In the genomic region with DNA sequence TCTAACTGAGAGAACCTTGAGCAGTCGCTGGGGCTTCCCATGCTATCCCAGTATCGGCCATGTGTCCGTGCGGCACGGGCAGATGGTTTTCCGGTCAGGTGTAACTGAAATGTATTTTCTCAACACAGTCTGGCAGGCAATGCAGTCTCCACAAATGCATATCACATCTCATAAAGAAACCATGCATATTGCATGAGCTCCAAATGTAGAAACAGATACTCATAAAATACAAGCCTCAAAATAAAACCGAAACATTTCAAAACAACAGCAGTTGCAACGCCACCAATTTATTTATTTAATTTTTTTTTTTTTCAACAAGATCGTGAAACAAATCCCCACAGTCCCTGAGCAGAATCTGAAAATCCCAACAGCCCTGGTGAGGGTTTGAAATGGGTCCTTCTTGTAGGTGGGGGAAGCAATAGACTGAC, we compare ENCODE assay signal across 1 cellular context.
TF ChIP-seq lines count a peak whose summit lies in the region.

No MANE protein-coding gene starts in this region.

TF ChIP-seq in GM12878, 131 proteins besides CTCF, POLR2A, EP300 and RAD21 (continued from another document and continues in another):
- TF ChIP-seq CBX5 (IDR thresholded peaks at IDR 0.05; ENCODE audit: low read depth) (0 out of 2 replicates have a peak, but pooled peaks have one; percentile 38), NBN (IDR thresholded peaks at IDR 0.05) (0 out of 2 replicates have a peak, but pooled peaks have one; percentile 20), SUZ12 (IDR thresholded peaks at IDR 0.05; ENCODE audit: unreplicated experiment) (no peak), PAX5 (IDR thresholded peaks at IDR 0.05; ENCODE audit: borderline replicate concordance, low read depth, low read length) (peak; percentile 59; the same call in 1 of the 2 replicates), POU2F2 (IDR thresholded peaks at IDR 0.05; ENCODE audit: borderline replicate concordance, low read depth, low read length) (peak; percentile 84), MYB (IDR thresholded peaks at IDR 0.05; ENCODE audit: borderline replicate concordance, low read depth, low read length) (no peak), SMC3 (IDR thresholded peaks at IDR 0.05; ENCODE audit: borderline replicate concordance, low read length) (0 out of 2 replicates have a peak, but pooled peaks have one; percentile 12), NRF1 (conservative IDR thresholded peaks at IDR 0.05; ENCODE audit: low read depth, low read length) (no peak), POLR2AphosphoS2 (IDR thresholded peaks at IDR 0.05; ENCODE audit: low read depth, low read length) (no peak), SRF (IDR thresholded peaks at IDR 0.05; ENCODE audit: low read depth in 2 of 2, low read length in 2 of 2) (no peak), CBFB (IDR thresholded peaks at IDR 0.05; ENCODE audit: low read depth) (no peak), NR2C1 (IDR thresholded peaks at IDR 0.05) (no peak), MEF2A (IDR thresholded peaks at IDR 0.05; ENCODE audit: insufficient read depth, low read depth, low read length) (peak; percentile 91; the same call in 1 of the 2 replicates), CHD4 (IDR thresholded peaks at IDR 0.05) (no peak), PAX8 (IDR thresholded peaks at IDR 0.05) (no peak), TAF1 (IDR thresholded peaks at IDR 0.05; ENCODE audit: borderline replicate concordance, low read depth, low read length) (no peak), RELA (IDR thresholded peaks at IDR 0.05; ENCODE audit: borderline replicate concordance, partially characterized antibody) (no peak), EED (IDR thresholded peaks at IDR 0.05; ENCODE audit: low read depth) (peak; percentile 77; the same call in 1 of the 2 replicates), SIX5 (IDR thresholded peaks at IDR 0.05; ENCODE audit: low read depth, low read length, severe bottlenecking) (no peak), CEBPB (IDR thresholded peaks at IDR 0.05; ENCODE audit: borderline replicate concordance in 1 of 2, low read depth in 2 of 2, low read length in 2 of 2) (0 out of 4 replicates have a peak, but pooled peaks of 1 of the 2 experiments have one; percentile 54), BMI1 (IDR thresholded peaks at IDR 0.05; ENCODE audit: borderline replicate concordance) (no peak), HDAC6 (IDR thresholded peaks at IDR 0.05; ENCODE audit: unreplicated experiment) (no peak), YBX1 (IDR thresholded peaks at IDR 0.05) (no peak), CREM (IDR thresholded peaks at IDR 0.05; ENCODE audit: low read depth) (peak; percentile 31; the same call in 1 of the 2 replicates), RCOR1 (conservative IDR thresholded peaks at IDR 0.05; ENCODE audit: low read depth, low read length) (no peak), STAT1 (conservative IDR thresholded peaks at IDR 0.05) (no peak), ZNF274 (IDR thresholded peaks at IDR 0.05; ENCODE audit: insufficient read depth, insufficient read length) (no peak), ZZZ3 (IDR thresholded peaks at IDR 0.05; ENCODE audit: control insufficient read depth, insufficient read length, low read depth) (no peak)
- TF ChIP-seq, protein P1, sequence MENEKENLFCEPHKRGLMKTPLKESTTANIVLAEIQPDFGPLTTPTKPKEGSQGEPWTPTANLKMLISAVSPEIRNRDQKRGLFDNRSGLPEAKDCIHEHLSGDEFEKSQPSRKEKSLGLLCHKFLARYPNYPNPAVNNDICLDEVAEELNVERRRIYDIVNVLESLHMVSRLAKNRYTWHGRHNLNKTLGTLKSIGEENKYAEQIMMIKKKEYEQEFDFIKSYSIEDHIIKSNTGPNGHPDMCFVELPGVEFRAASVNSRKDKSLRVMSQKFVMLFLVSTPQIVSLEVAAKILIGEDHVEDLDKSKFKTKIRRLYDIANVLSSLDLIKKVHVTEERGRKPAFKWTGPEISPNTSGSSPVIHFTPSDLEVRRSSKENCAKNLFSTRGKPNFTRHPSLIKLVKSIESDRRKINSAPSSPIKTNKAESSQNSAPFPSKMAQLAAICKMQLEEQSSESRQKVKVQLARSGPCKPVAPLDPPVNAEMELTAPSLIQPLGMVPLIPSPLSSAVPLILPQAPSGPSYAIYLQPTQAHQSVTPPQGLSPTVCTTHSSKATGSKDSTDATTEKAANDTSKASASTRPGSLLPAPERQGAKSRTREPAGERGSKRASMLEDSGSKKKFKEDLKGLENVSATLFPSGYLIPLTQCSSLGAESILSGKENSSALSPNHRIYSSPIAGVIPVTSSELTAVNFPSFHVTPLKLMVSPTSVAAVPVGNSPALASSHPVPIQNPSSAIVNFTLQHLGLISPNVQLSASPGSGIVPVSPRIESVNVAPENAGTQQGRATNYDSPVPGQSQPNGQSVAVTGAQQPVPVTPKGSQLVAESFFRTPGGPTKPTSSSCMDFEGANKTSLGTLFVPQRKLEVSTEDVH (IDR thresholded peaks at IDR 0.05; ENCODE audit: low read depth, partially characterized antibody) = no peak
- TF ChIP-seq, protein P2, sequence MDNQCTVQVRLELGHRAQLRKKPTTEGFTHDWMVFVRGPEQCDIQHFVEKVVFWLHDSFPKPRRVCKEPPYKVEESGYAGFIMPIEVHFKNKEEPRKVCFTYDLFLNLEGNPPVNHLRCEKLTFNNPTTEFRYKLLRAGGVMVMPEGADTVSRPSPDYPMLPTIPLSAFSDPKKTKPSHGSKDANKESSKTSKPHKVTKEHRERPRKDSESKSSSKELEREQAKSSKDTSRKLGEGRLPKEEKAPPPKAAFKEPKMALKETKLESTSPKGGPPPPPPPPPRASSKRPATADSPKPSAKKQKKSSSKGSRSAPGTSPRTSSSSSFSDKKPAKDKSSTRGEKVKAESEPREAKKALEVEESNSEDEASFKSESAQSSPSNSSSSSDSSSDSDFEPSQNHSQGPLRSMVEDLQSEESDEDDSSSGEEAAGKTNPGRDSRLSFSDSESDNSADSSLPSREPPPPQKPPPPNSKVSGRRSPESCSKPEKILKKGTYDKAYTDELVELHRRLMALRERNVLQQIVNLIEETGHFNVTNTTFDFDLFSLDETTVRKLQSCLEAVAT (IDR thresholded peaks at IDR 0.05) = no peak
- TF ChIP-seq, protein P3, sequence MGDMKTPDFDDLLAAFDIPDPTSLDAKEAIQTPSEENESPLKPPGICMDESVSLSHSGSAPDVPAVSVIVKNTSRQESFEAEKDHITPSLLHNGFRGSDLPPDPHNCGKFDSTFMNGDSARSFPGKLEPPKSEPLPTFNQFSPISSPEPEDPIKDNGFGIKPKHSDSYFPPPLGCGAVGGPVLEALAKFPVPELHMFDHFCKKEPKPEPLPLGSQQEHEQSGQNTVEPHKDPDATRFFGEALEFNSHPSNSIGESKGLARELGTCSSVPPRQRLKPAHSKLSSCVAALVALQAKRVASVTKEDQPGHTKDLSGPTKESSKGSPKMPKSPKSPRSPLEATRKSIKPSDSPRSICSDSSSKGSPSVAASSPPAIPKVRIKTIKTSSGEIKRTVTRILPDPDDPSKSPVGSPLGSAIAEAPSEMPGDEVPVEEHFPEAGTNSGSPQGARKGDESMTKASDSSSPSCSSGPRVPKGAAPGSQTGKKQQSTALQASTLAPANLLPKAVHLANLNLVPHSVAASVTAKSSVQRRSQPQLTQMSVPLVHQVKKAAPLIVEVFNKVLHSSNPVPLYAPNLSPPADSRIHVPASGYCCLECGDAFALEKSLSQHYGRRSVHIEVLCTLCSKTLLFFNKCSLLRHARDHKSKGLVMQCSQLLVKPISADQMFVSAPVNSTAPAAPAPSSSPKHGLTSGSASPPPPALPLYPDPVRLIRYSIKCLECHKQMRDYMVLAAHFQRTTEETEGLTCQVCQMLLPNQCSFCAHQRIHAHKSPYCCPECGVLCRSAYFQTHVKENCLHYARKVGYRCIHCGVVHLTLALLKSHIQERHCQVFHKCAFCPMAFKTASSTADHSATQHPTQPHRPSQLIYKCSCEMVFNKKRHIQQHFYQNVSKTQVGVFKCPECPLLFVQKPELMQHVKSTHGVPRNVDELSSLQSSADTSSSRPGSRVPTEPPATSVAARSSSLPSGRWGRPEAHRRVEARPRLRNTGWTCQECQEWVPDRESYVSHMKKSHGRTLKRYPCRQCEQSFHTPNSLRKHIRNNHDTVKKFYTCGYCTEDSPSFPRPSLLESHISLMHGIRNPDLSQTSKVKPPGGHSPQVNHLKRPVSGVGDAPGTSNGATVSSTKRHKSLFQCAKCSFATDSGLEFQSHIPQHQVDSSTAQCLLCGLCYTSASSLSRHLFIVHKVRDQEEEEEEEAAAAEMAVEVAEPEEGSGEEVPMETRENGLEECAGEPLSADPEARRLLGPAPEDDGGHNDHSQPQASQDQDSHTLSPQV (IDR thresholded peaks at IDR 0.05) = no peak
- TF ChIP-seq, protein P4, sequence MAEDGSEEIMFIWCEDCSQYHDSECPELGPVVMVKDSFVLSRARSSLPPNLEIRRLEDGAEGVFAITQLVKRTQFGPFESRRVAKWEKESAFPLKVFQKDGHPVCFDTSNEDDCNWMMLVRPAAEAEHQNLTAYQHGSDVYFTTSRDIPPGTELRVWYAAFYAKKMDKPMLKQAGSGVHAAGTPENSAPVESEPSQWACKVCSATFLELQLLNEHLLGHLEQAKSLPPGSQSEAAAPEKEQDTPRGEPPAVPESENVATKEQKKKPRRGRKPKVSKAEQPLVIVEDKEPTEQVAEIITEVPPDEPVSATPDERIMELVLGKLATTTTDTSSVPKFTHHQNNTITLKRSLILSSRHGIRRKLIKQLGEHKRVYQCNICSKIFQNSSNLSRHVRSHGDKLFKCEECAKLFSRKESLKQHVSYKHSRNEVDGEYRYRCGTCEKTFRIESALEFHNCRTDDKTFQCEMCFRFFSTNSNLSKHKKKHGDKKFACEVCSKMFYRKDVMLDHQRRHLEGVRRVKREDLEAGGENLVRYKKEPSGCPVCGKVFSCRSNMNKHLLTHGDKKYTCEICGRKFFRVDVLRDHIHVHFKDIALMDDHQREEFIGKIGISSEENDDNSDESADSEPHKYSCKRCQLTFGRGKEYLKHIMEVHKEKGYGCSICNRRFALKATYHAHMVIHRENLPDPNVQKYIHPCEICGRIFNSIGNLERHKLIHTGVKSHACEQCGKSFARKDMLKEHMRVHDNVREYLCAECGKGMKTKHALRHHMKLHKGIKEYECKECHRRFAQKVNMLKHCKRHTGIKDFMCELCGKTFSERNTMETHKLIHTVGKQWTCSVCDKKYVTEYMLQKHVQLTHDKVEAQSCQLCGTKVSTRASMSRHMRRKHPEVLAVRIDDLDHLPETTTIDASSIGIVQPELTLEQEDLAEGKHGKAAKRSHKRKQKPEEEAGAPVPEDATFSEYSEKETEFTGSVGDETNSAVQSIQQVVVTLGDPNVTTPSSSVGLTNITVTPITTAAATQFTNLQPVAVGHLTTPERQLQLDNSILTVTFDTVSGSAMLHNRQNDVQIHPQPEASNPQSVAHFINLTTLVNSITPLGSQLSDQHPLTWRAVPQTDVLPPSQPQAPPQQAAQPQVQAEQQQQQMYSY (CRISPR knock-in tag; IDR thresholded peaks at IDR 0.05) = no peak
- TF ChIP-seq, protein P5, sequence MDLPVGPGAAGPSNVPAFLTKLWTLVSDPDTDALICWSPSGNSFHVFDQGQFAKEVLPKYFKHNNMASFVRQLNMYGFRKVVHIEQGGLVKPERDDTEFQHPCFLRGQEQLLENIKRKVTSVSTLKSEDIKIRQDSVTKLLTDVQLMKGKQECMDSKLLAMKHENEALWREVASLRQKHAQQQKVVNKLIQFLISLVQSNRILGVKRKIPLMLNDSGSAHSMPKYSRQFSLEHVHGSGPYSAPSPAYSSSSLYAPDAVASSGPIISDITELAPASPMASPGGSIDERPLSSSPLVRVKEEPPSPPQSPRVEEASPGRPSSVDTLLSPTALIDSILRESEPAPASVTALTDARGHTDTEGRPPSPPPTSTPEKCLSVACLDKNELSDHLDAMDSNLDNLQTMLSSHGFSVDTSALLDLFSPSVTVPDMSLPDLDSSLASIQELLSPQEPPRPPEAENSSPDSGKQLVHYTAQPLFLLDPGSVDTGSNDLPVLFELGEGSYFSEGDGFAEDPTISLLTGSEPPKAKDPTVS (IDR thresholded peaks at IDR 0.05; ENCODE audit: low read depth, low read length) = no peak
- TF ChIP-seq, protein P6, sequence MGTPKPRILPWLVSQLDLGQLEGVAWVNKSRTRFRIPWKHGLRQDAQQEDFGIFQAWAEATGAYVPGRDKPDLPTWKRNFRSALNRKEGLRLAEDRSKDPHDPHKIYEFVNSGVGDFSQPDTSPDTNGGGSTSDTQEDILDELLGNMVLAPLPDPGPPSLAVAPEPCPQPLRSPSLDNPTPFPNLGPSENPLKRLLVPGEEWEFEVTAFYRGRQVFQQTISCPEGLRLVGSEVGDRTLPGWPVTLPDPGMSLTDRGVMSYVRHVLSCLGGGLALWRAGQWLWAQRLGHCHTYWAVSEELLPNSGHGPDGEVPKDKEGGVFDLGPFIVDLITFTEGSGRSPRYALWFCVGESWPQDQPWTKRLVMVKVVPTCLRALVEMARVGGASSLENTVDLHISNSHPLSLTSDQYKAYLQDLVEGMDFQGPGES (IDR thresholded peaks at IDR 0.05) = no peak
- TF ChIP-seq, protein P7, sequence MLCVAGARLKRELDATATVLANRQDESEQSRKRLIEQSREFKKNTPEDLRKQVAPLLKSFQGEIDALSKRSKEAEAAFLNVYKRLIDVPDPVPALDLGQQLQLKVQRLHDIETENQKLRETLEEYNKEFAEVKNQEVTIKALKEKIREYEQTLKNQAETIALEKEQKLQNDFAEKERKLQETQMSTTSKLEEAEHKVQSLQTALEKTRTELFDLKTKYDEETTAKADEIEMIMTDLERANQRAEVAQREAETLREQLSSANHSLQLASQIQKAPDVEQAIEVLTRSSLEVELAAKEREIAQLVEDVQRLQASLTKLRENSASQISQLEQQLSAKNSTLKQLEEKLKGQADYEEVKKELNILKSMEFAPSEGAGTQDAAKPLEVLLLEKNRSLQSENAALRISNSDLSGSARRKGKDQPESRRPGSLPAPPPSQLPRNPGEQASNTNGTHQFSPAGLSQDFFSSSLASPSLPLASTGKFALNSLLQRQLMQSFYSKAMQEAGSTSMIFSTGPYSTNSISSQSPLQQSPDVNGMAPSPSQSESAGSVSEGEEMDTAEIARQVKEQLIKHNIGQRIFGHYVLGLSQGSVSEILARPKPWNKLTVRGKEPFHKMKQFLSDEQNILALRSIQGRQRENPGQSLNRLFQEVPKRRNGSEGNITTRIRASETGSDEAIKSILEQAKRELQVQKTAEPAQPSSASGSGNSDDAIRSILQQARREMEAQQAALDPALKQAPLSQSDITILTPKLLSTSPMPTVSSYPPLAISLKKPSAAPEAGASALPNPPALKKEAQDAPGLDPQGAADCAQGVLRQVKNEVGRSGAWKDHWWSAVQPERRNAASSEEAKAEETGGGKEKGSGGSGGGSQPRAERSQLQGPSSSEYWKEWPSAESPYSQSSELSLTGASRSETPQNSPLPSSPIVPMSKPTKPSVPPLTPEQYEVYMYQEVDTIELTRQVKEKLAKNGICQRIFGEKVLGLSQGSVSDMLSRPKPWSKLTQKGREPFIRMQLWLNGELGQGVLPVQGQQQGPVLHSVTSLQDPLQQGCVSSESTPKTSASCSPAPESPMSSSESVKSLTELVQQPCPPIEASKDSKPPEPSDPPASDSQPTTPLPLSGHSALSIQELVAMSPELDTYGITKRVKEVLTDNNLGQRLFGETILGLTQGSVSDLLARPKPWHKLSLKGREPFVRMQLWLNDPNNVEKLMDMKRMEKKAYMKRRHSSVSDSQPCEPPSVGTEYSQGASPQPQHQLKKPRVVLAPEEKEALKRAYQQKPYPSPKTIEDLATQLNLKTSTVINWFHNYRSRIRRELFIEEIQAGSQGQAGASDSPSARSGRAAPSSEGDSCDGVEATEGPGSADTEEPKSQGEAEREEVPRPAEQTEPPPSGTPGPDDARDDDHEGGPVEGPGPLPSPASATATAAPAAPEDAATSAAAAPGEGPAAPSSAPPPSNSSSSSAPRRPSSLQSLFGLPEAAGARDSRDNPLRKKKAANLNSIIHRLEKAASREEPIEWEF (IDR thresholded peaks at IDR 0.05; ENCODE audit: insufficient replicate concordance, low read depth, low read length) = peak; percentile 11
